ENCODE assay signal across 15 cellular contexts in the genomic region with DNA sequence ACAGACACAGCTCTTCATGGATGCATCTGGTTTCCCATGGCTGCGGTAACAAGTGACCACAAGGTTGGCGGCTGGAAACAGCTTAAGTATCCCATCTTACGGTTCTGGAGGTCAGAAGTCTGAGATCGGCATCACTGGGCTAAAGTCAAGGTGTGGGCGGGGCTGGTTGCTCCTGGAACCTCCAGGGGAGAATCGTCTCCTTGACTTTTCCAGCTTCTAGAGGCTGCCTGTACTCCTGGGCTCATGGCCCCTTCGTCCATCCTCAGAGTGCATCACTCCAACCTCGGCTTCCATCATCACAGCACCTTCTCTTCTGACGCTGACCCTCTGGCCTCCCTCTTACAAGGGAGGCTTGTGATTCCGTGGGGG. TPM values are rescaled to one million over a fixed set of nuclear protein-coding genes. Genes with fewer than 3 reads are reported as not detected.
DNase-seq lines count a peak whose midpoint lies in the region; ATAC-seq, FAIRE-seq and TF ChIP-seq lines count a peak whose summit lies in the region.
"Had no signal": no experiment of that assay in that cellular context is flagged by ENCODE, and none has a peak within 500 bp of the region (broad histone marks: within the 10 kb centered on the region; RNA-seq: fewer than 3 reads in every experiment).

No MANE protein-coding gene starts in this region.

- no peak for TF ChIP-seq POLR2A in endothelial cell of umbilical vein (IDR thresholded peaks at IDR 0.05; ENCODE audit: low read depth, low read length)

- no peak overlapping the region for H3K9ac ChIP-seq in endothelial cell of umbilical vein (replicated peaks; ENCODE audit: extremely low read depth, insufficient read depth, low read length)

- H3K4me2 ChIP-seq in endothelial cell of umbilical vein (ENCODE audit: insufficient read depth, low read length), result peak overlapping the region; percentile 61

- no peak overlapping the region for H3K27ac Mint-ChIP-seq in CD8-positive, alpha-beta memory T cell
- H3K27ac Mint-ChIP-seq in activated CD8-positive, alpha-beta T cell treated with anti-CD3 and anti-CD28 coated beads, Interleukin-2, amount 10 ng/mL, durations not matched to agents 7 days and 5 days, result no peak overlapping the region
- H3K27ac Mint-ChIP-seq: activated naive CD8-positive, alpha-beta T cell had no signal

- TF ChIP-seq CTCF in Panc1 (IDR thresholded peaks at IDR 0.05) (no peak), endothelial cell of umbilical vein (IDR thresholded peaks at IDR 0.05; ENCODE audit: extremely low read depth in 1 of 2, insufficient read depth in 1 of 2, low read depth in 1 of 2, low read length in 2 of 2) (no peak)

- peak overlapping the region; percentile 43 for H2AFZ ChIP-seq in endothelial cell of umbilical vein (ENCODE audit: low read depth, low read length)

- peak overlapping the region; percentile 31 for H3K27ac ChIP-seq in CD8-positive, alpha-beta memory T cell (ENCODE audit: low read depth, low read length)
- H3K27ac ChIP-seq in Panc1 (ENCODE audit: low read length) (peak overlapping the region; percentile 65; the same call in 1 of the 2 replicates), endothelial cell of umbilical vein (ENCODE audit: insufficient read depth, low read depth, low read length) (peak overlapping the region; percentile 41)
- H3K27ac ChIP-seq: ovary had no signal

- H3K36me3 ChIP-seq in CD8-positive, alpha-beta memory T cell (ENCODE audit: insufficient read depth, low read length), result no peaks in the 10 kb centered on the region
- H3K36me3 ChIP-seq in Panc1 (ENCODE audit: control insufficient read depth, insufficient read depth, low read length), result no peaks in the 10 kb centered on the region
- no peaks in the 10 kb centered on the region for H3K36me3 ChIP-seq in endothelial cell of umbilical vein (ENCODE audit: control insufficient read depth in 2 of 2, extremely low read depth in 1 of 2, insufficient read depth in 2 of 2, low read length in 2 of 2)
- H3K36me3 ChIP-seq: ovary, right lobe of liver had no signal

- no peaks in the 10 kb centered on the region for H3K36me3 Mint-ChIP-seq in CD8-positive, alpha-beta memory T cell
- no peaks in the 10 kb centered on the region for H3K36me3 Mint-ChIP-seq in activated CD8-positive, alpha-beta T cell treated with anti-CD3 and anti-CD28 coated beads, Interleukin-2, amount 10 ng/mL, durations not matched to agents 7 days and 5 days (ENCODE audit: low read depth)
- H3K36me3 Mint-ChIP-seq: activated naive CD8-positive, alpha-beta T cell had no signal

- peaks cover 0 to 5% (median 0%) of the 10 kb centered on the region in 5 donors for H3K9me3 Mint-ChIP-seq in CD8-positive, alpha-beta memory T cell
- no peaks in the 10 kb centered on the region for H3K9me3 Mint-ChIP-seq in activated CD8-positive, alpha-beta T cell treated with anti-CD3 and anti-CD28 coated beads, Interleukin-2, amount 10 ng/mL, durations not matched to agents 7 days and 5 days (ENCODE audit: insufficient read depth)

- ATAC-seq in Panc1 (peak; percentile 52; the same call in 1 of the 2 replicates), sciatic nerve (no peak)
- ATAC-seq in activated CD8-positive, alpha-beta T cell treated with anti-CD3 and anti-CD28 coated beads, Interleukin-2, amount 10 ng/mL, durations not matched to agents 7 days and 5 days, result no peak

- no peak overlapping the region for H3K4me3 Mint-ChIP-seq in CD8-positive, alpha-beta memory T cell
- H3K4me3 Mint-ChIP-seq in activated CD8-positive, alpha-beta T cell treated with anti-CD3 and anti-CD28 coated beads, Interleukin-2, amount 10 ng/mL, durations not matched to agents 7 days and 5 days, result no peak overlapping the region
- H3K4me3 Mint-ChIP-seq: activated naive CD8-positive, alpha-beta T cell had no signal

- no peaks in the 10 kb centered on the region for H3K9me1 ChIP-seq in endothelial cell of umbilical vein (replicated peaks; ENCODE audit: control insufficient read depth, extremely low read depth, insufficient read depth, low read length)

- no peaks in the 10 kb centered on the region for H3K27me3 ChIP-seq in CD8-positive, alpha-beta memory T cell (ENCODE audit: insufficient read depth, low read length, poor library complexity, severe bottlenecking)
- no peaks in the 10 kb centered on the region for H3K27me3 ChIP-seq in Panc1 (ENCODE audit: control insufficient read depth, insufficient read depth, low read length)
- H3K27me3 ChIP-seq in endothelial cell of umbilical vein (ENCODE audit: control insufficient read depth in 2 of 2, insufficient read depth in 2 of 2, low read length in 2 of 2), result peaks cover 2 to 10% of the 10 kb centered on the region in 2 experiments
- H3K27me3 ChIP-seq: dorsolateral prefrontal cortex, ovary, right lobe of liver had no signal

- CTCF ChIA-PET in CD8-positive, alpha-beta memory T cell (lab: Charles Lee), result interaction anchor here (1.9 kb wide), 1 partner anchor 74 kb away, joined by 4 read pairs; no protein-coding TSS in a partner anchor
- CTCF ChIA-PET in Panc1 (lab: Charles Lee) (no interaction called here), endothelial cell of umbilical vein (lab: Charles Lee) (interaction anchor here (0.8 to 1.2 kb wide), 2 partner anchors 9 to 12 kb away, joined by 3 to 5 read pairs; a partner anchor contains a TSS)
- CTCF ChIA-PET in activated CD8-positive, alpha-beta T cell treated with anti-CD3 and anti-CD28 coated beads, Interleukin-2, amount 10 ng/mL, durations not matched to agents 7 days and 5 days (lab: Charles Lee), result no interaction called here

- no peak overlapping the region for H3K4me3 ChIP-seq in CD8-positive, alpha-beta memory T cell (ENCODE audit: low read length)
- H3K4me3 ChIP-seq in Panc1 (ENCODE audit: low read depth in 2 of 2, low read length in 2 of 2) (peak overlapping the region in 1 of 2 experiments; percentile 49; a peak in 2 of 4 replicates), endothelial cell of umbilical vein (replicated peaks in 1 of 3; ENCODE audit: insufficient read depth in 1 of 3, low read depth in 1 of 3, low read length in 3 of 3) (no peak overlapping the region)
- H3K4me3 ChIP-seq: ovary, right lobe of liver had no signal

- in situ Hi-C loops in Panc1 (cut with HindIII; ENCODE audit: low pct_unique_long_range_greater_than_20kb, low sequenced_read_pairs) (no loop called here), KBM-7 (cut with MboI; ENCODE audit: low pct_unique_long_range_greater_than_20kb, low sequenced_read_pairs) (no loop called here)

- BruUV-seq in Panc1 (replicated peaks; lab: Mats Ljungman, UMichigan), result no TSS peak
- BruUV-seq in endothelial cell of umbilical vein (replicated peaks; lab: Mats Ljungman, UMichigan), result no TSS peak

- H4K20me1 ChIP-seq in endothelial cell of umbilical vein (replicated peaks; ENCODE audit: control insufficient read depth, extremely low read depth, insufficient read depth, low read length), result no peaks in the 10 kb centered on the region

- POLR2A ChIA-PET in CD8-positive, alpha-beta memory T cell (lab: Charles Lee), result no interaction called here
- POLR2A ChIA-PET in Panc1 (lab: Charles Lee), result no interaction called here
- POLR2A ChIA-PET in endothelial cell of umbilical vein (lab: Charles Lee), result interaction anchor here (0.7 kb wide), 1 partner anchor 18 kb away, joined by 4 read pairs; no protein-coding TSS in a partner anchor
- POLR2A ChIA-PET in activated CD8-positive, alpha-beta T cell treated with anti-CD3 and anti-CD28 coated beads, Interleukin-2, amount 10 ng/mL, durations not matched to agents 7 days and 5 days (lab: Charles Lee), result no interaction called here

- intact Hi-C loops in Panc1 (cut with micrococcal nuclease; ENCODE audit: unreplicated experiment) (no loop called here), endothelial cell of umbilical vein (cut with micrococcal nuclease) (loop anchor here (1.0 kb wide), 4 partner anchors 12 to 145 kb away; a partner anchor contains a TSS), sciatic nerve (cut with DNase I) (no loop called here)

- H3K79me2 ChIP-seq in endothelial cell of umbilical vein (ENCODE audit: control insufficient read depth, insufficient read depth, low read length), result no peaks in the 10 kb centered on the region

- FAIRE-seq in endothelial cell of umbilical vein (lab: Jason Lieb, UNC), result no peak

- H3K27me3 Mint-ChIP-seq in CD8-positive, alpha-beta memory T cell, result peaks cover 6 to 21% of the 10 kb centered on the region in 2 donors
- H3K27me3 Mint-ChIP-seq in activated CD8-positive, alpha-beta T cell treated with anti-CD3 and anti-CD28 coated beads, Interleukin-2, amount 10 ng/mL, durations not matched to agents 7 days and 5 days (ENCODE audit: low read depth), result no peaks in the 10 kb centered on the region
- H3K27me3 Mint-ChIP-seq: activated naive CD8-positive, alpha-beta T cell had no signal

- dilution Hi-C loops in endothelial cell of umbilical vein (cut with MboI; ENCODE audit: extremely low pct_ligation_motif_present, low sequenced_read_pairs), result no loop called here

- no peaks in the 10 kb centered on the region for H3K9me3 ChIP-seq in CD8-positive, alpha-beta memory T cell (ENCODE audit: low read length)
- H3K9me3 ChIP-seq in Panc1 (ENCODE audit: control insufficient read depth, insufficient read depth, low read depth, low read length), result no peaks in the 10 kb centered on the region
- H3K9me3 ChIP-seq in endothelial cell of umbilical vein (replicated peaks; ENCODE audit: control insufficient read depth, insufficient read depth, low read length), result no peaks in the 10 kb centered on the region
- H3K9me3 ChIP-seq: ovary, right lobe of liver had no signal

- no peak for DNase-seq in CD8-positive, alpha-beta memory T cell
- DNase-seq in Panc1 (ENCODE audit: low read depth, low spot score), result no peak
- DNase-seq in endothelial cell of umbilical vein (ENCODE audit: low read depth, low spot score), result no peak
- peak; percentile 60 for DNase-seq in sciatic nerve (ENCODE audit: low spot score)
- no peak for DNase-seq in T-helper 9 cell
- DNase-seq in KBM-7, result no peak
- DNase-seq in activated CD8-positive, alpha-beta T cell treated with anti-CD3 and anti-CD28 coated beads, Interleukin-2, amount 10 ng/mL, durations not matched to agents 7 days and 5 days, result no peak
- DNase-seq: activated CD4-positive, CD25-positive, alpha-beta regulatory T cell; dorsolateral prefrontal cortex; erythroblast; NCI-H748 treated with DMSO at 0.1 percent for 48 hours; stimulated activated naive CD4-positive, alpha-beta T cell had no signal

- peaks cover 3% of the 10 kb centered on the region for H3K4me1 ChIP-seq in CD8-positive, alpha-beta memory T cell (ENCODE audit: insufficient read depth, low read length)
- H3K4me1 ChIP-seq in Panc1 (ENCODE audit: control insufficient read depth, insufficient read depth, low read length) (peaks cover 6% of the 10 kb centered on the region), endothelial cell of umbilical vein (ENCODE audit: control insufficient read depth, extremely low read depth, insufficient read depth, low read length) (peaks cover 19% of the 10 kb centered on the region)
- H3K4me1 ChIP-seq: right lobe of liver had no signal

- H3K4me1 Mint-ChIP-seq in CD8-positive, alpha-beta memory T cell, result peaks cover 3 to 11% (median 4%) of the 10 kb centered on the region in 3 donors
- H3K4me1 Mint-ChIP-seq in activated CD8-positive, alpha-beta T cell treated with anti-CD3 and anti-CD28 coated beads, Interleukin-2, amount 10 ng/mL, durations not matched to agents 7 days and 5 days (ENCODE audit: low read depth), result peaks cover 31% of the 10 kb centered on the region

RNA-seq across cellular contexts. Expression of a gene that starts 12.9 kb away (rescaled TPM):
- under 1 TPM in 1 of 2 experiments, not detected in 1; 0.04 TPM for total RNA-seq in CD8-positive, alpha-beta memory T cell
- 0.05 TPM for polyA plus RNA-seq in CD8-positive, alpha-beta memory T cell
- total RNA-seq in Panc1 (2021; ENCODE audit: unreplicated experiment) (12.9 TPM), endothelial cell of umbilical vein (0.73 TPM in 1 of 2 replicates, not detected in the other), sciatic nerve (118 TPM)
- polyA plus RNA-seq in Panc1 (2012; ENCODE audit: insufficient read length), result 5.1 TPM
- 0.06 and 0.14 TPM in 2 replicates for polyA plus RNA-seq in endothelial cell of umbilical vein
- polyA plus RNA-seq in endothelial cell of umbilical vein (2011; cell fraction: cytosol; rRNA removed), result 0.04 and 0.06 TPM in 2 replicates
- 0.14 TPM in 1 of 2 replicates, not detected in the other for polyA plus RNA-seq in endothelial cell of umbilical vein (2011; cell fraction: nucleus; rRNA removed)
- 0.31 and 0.40 TPM in 2 replicates for polyA plus RNA-seq in endothelial cell of umbilical vein (2012)
- 0.38 and 0.58 TPM in 2 replicates for polyA minus RNA-seq in endothelial cell of umbilical vein
- 11.9 TPM for polyA minus RNA-seq in endothelial cell of umbilical vein (2011; cell fraction: cytosol; rRNA and poly(A)+ RNA removed)
- not detected in 2 replicates for polyA minus RNA-seq in endothelial cell of umbilical vein (2011; cell fraction: nucleus; rRNA and poly(A)+ RNA removed)
- not detected for total RNA-seq in activated CD8-positive, alpha-beta T cell treated with anti-CD3 and anti-CD28 coated beads, Interleukin-2, amount 10 ng/mL, durations not matched to agents 7 days and 5 days

Comparison
In these comparisons a context has a peak if more than half of its experiments do, and no peak if none do; other contexts are left out.
1. CTCF ChIA-PET loops: an anchor here in CD8-positive, alpha-beta memory T cell (1.9 kb wide) and endothelial cell of umbilical vein (0.8 to 1.2 kb wide); none called in Panc1 and activated CD8-positive, alpha-beta T cell treated with anti-CD3 and anti-CD28 coated beads, Interleukin-2, amount 10 ng/mL, durations not matched to agents 7 days and 5 days.